ENCODE assay signal across 1 cellular context in the genomic region with DNA sequence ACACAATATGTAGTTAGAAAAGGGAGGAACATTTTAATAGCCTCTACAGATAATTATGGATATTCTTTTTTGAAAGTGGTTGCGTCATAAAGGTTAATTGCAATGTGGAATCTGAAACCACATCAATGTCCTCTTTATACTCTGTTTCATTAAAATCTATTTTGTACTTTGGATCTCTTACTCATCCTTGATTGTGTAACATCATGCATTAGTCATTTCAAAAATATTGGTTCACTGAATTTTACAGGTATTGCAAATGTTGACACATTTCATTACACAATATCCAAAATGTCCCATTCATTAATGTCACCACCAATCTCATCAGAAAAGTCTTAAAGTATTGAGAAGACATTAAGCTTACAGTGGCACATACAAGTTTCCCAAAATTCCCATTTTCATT.
TF ChIP-seq lines count a peak whose summit lies in the region.

No MANE protein-coding gene starts in this region.

TF ChIP-seq in SK-N-SH, 30 proteins besides CTCF, POLR2A, EP300 and RAD21:
- TF ChIP-seq, protein P1, sequence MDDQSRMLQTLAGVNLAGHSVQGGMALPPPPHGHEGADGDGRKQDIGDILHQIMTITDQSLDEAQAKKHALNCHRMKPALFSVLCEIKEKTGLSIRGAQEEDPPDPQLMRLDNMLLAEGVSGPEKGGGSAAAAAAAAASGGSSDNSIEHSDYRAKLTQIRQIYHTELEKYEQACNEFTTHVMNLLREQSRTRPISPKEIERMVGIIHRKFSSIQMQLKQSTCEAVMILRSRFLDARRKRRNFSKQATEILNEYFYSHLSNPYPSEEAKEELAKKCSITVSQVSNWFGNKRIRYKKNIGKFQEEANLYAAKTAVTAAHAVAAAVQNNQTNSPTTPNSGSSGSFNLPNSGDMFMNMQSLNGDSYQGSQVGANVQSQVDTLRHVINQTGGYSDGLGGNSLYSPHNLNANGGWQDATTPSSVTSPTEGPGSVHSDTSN (IDR thresholded peaks at IDR 0.05): peak; percentile 33
- TF ChIP-seq JUND (IDR thresholded peaks at IDR 0.05): peak; percentile 27; the same call in 1 of the 2 replicates
- peak; percentile 22; the same call in 1 of the 2 replicates for TF ChIP-seq FOSL2 (IDR thresholded peaks at IDR 0.05; ENCODE audit: borderline replicate concordance, low read depth)
- TF ChIP-seq RCOR1 (IDR thresholded peaks at IDR 0.05; ENCODE audit: low read length): no peak
